Comparison of ENCODE assay signal across 21 cellular contexts in the genomic region with DNA sequence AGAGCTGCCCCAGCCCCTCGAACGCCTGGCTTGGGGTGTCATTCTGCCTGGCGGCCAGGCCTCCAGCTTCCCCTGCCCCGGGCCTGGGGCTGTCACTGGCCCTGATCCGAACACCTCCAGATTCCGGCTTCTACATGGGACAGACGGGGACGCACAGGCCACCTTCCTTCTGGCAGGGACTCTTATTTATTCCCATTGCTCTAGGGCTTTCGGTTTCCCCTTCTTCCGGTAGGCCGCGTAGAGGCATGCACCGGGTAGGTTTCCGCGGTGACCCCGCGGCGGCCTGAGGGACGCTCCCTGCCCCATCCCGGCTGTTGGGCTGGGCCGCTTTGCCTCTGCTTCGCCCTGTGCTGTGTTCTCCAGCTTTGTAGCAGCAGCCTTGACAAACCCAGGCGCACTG. TPM values are rescaled to one million over a fixed set of nuclear protein-coding genes. Genes with fewer than 3 reads are reported as not detected.
DNase-seq lines count a peak whose midpoint lies in the region; ATAC-seq, FAIRE-seq and TF ChIP-seq lines count a peak whose summit lies in the region.
"Had no signal": no experiment of that assay in that cellular context is flagged by ENCODE, and none has a peak within 500 bp of the region (broad histone marks: within the 10 kb centered on the region; RNA-seq: fewer than 3 reads in every experiment).

No MANE protein-coding gene starts in this region.

- H3K4me1 Mint-ChIP-seq in MCF 10A (ENCODE audit: insufficient read depth, unreplicated experiment) (no peaks in the 10 kb centered on the region), brain (peaks cover 3% of the 10 kb centered on the region)

- no peaks in the 10 kb centered on the region for H3K4me1 ChIP-seq in breast epithelium
- H3K4me1 ChIP-seq in endothelial cell of umbilical vein (ENCODE audit: control insufficient read depth, extremely low read depth, insufficient read depth, low read length): no peaks in the 10 kb centered on the region
- H3K4me1 ChIP-seq in smooth muscle cell (ENCODE audit: low read depth): no peaks in the 10 kb centered on the region

- H4K20me1 ChIP-seq in endothelial cell of umbilical vein (replicated peaks; ENCODE audit: control insufficient read depth, extremely low read depth, insufficient read depth, low read length) (no peaks in the 10 kb centered on the region), smooth muscle cell (ENCODE audit: low read depth) (peaks cover 32% of the 10 kb centered on the region)

- H3K9me1 ChIP-seq in endothelial cell of umbilical vein (replicated peaks; ENCODE audit: control insufficient read depth, extremely low read depth, insufficient read depth, low read length): no peaks in the 10 kb centered on the region

- WGBS in smooth muscle cell (ENCODE audit: low lambda C conversion rate): 98% methylated on average over 23 of the region's 23 CpGs

- dilution Hi-C loops in endothelial cell of umbilical vein (cut with MboI; ENCODE audit: extremely low pct_ligation_motif_present, low sequenced_read_pairs): no loop called here

- H3K9me3 Mint-ChIP-seq in MCF 10A (ENCODE audit: unreplicated experiment): no peaks in the 10 kb centered on the region
- H3K9me3 Mint-ChIP-seq in brain: peaks cover 0 to 2% (median 0%) of the 10 kb centered on the region in 5 experiments
- H3K9me3 Mint-ChIP-seq: CD4-positive, alpha-beta memory T cell; T-cell had no signal

- H3K79me2 ChIP-seq in endothelial cell of umbilical vein (ENCODE audit: control insufficient read depth, insufficient read depth, low read length) (no peaks in the 10 kb centered on the region), smooth muscle cell (ENCODE audit: low read depth) (no peaks in the 10 kb centered on the region)

- H3K9ac ChIP-seq in endothelial cell of umbilical vein (replicated peaks; ENCODE audit: extremely low read depth, insufficient read depth, low read length) (no peak overlapping the region), smooth muscle cell (ENCODE audit: low read depth) (no peak overlapping the region)
- H3K9ac ChIP-seq: SK-N-SH had no signal

- H3K4me2 ChIP-seq in endothelial cell of umbilical vein (ENCODE audit: insufficient read depth, low read length) (no peak overlapping the region), smooth muscle cell (no peak overlapping the region)
- H3K4me2 ChIP-seq: PC-9, SK-N-SH had no signal

- TF ChIP-seq POLR2A in breast epithelium (IDR thresholded peaks at IDR 0.05) (no peak), endothelial cell of umbilical vein (IDR thresholded peaks at IDR 0.05; ENCODE audit: low read depth, low read length) (no peak)

- intact Hi-C loops in MCF 10A (cut with micrococcal nuclease) (no loop called here), breast epithelium (cut with DNase I; ENCODE audit: low total_unique reads) (loop anchor here (10.0 kb wide), 1 partner anchor 273 kb away; no protein-coding TSS in a partner anchor), endothelial cell of umbilical vein (cut with micrococcal nuclease) (loop anchor here (2.0 to 10.0 kb wide), 3 partner anchors 17 to 120 kb away; partner anchors contain the start of genes COPE and DDX49)

- H3K36me3 Mint-ChIP-seq in MCF 10A (ENCODE audit: insufficient read depth, unreplicated experiment): peaks cover 70% of the 10 kb centered on the region
- H3K36me3 Mint-ChIP-seq in brain: peaks cover 37% of the 10 kb centered on the region

- H3K27ac ChIP-seq in breast epithelium: no peak overlapping the region
- H3K27ac ChIP-seq in endothelial cell of umbilical vein (ENCODE audit: insufficient read depth, low read depth, low read length): no peak overlapping the region
- no peak overlapping the region for H3K27ac ChIP-seq in smooth muscle cell (ENCODE audit: low read depth)
- H3K27ac ChIP-seq: PC-9 had no signal

- H3K36me3 ChIP-seq in breast epithelium (peaks cover 14% of the 10 kb centered on the region), endothelial cell of umbilical vein (ENCODE audit: control insufficient read depth in 2 of 2, extremely low read depth in 1 of 2, insufficient read depth in 2 of 2, low read length in 2 of 2) (peaks cover 15 to 31% of the 10 kb centered on the region in 2 experiments), smooth muscle cell (ENCODE audit: low read depth) (no peaks in the 10 kb centered on the region)

- H2AFZ ChIP-seq in endothelial cell of umbilical vein (ENCODE audit: low read depth, low read length): no peak overlapping the region
- H2AFZ ChIP-seq in smooth muscle cell (ENCODE audit: low read depth): no peak overlapping the region
- H2AFZ ChIP-seq: PC-9 had no signal

- TF ChIP-seq CTCF in MCF 10A (IDR thresholded peaks at IDR 0.05; ENCODE audit: unreplicated experiment): no peak
- no peak for TF ChIP-seq CTCF in breast epithelium (IDR thresholded peaks at IDR 0.05)
- no peak for TF ChIP-seq CTCF in brain (conservative IDR thresholded peaks at IDR 0.05)
- no peak for TF ChIP-seq CTCF in endothelial cell of umbilical vein (IDR thresholded peaks at IDR 0.05; ENCODE audit: extremely low read depth in 1 of 2, insufficient read depth in 1 of 2, low read depth in 1 of 2, low read length in 2 of 2)
- no peak for TF ChIP-seq CTCF in smooth muscle cell (IDR thresholded peaks at IDR 0.05; ENCODE audit: borderline replicate concordance, insufficient read depth, poor library complexity, severe bottlenecking)

- H3K27ac Mint-ChIP-seq in MCF 10A (ENCODE audit: low read depth, unreplicated experiment): no peak overlapping the region
- H3K27ac Mint-ChIP-seq in brain: peak overlapping the region in 3 of 5 experiments; percentile 35 to 79 (median 38)
- H3K27ac Mint-ChIP-seq: T-cell had no signal

- H3K4me3 ChIP-seq in breast epithelium (no peak overlapping the region), endothelial cell of umbilical vein (replicated peaks in 1 of 3; ENCODE audit: insufficient read depth in 1 of 3, low read depth in 1 of 3, low read length in 3 of 3) (no peak overlapping the region), smooth muscle cell (no peak overlapping the region)
- H3K4me3 ChIP-seq: PC-9 had no signal

- H3F3A ChIP-seq in smooth muscle cell (ENCODE audit: low read depth): peaks cover 6% of the 10 kb centered on the region

- H3K9me3 ChIP-seq in breast epithelium: no peaks in the 10 kb centered on the region
- H3K9me3 ChIP-seq in endothelial cell of umbilical vein (replicated peaks; ENCODE audit: control insufficient read depth, insufficient read depth, low read length): no peaks in the 10 kb centered on the region
- no peaks in the 10 kb centered on the region for H3K9me3 ChIP-seq in smooth muscle cell (replicated peaks; ENCODE audit: low read depth)
- H3K9me3 ChIP-seq: SK-N-SH had no signal

- POLR2A ChIA-PET in MCF 10A (lab: Yijun Ruan, JAX): interaction anchor here (0.8 kb wide), 1 partner anchor 119 kb away, joined by 4 read pairs; no protein-coding TSS in a partner anchor
- POLR2A ChIA-PET in endothelial cell of umbilical vein (lab: Charles Lee): no interaction called here

- BruUV-seq in MCF 10A (replicated peaks; lab: Mats Ljungman, UMichigan) (TSS peak; percentile 51), endothelial cell of umbilical vein (replicated peaks; lab: Mats Ljungman, UMichigan) (TSS peak; percentile 58)

- H3K4me3 Mint-ChIP-seq in MCF 10A (ENCODE audit: unreplicated experiment) (no peak overlapping the region), brain (no peak overlapping the region)
- H3K4me3 Mint-ChIP-seq: CD4-positive, alpha-beta memory T cell; T-cell had no signal

- CTCF ChIA-PET in MCF 10A (lab: Yijun Ruan, JAX): interaction anchor here (0.7 to 2.9 kb wide), 13 partner anchors 9 to 419 kb away, joined by 3 to 22 read pairs (median 11); no protein-coding TSS in a partner anchor
- CTCF ChIA-PET in endothelial cell of umbilical vein (lab: Charles Lee): interaction anchor here (0.7 to 4.9 kb wide), 7 partner anchors 9 to 398 kb away, joined by 3 to 32 read pairs (median 4); no protein-coding TSS in a partner anchor

- DNase-seq in MCF 10A (ENCODE audit: unreplicated experiment) (no peak), breast epithelium (ENCODE audit: low spot score in 2 of 2) (no peak), endothelial cell of umbilical vein (ENCODE audit: low read depth, low spot score) (no peak), smooth muscle cell (lab: John Stamatoyannopoulos, UW; ENCODE audit: unreplicated experiment) (no peak), NCI-H345 (lab: John Stamatoyannopoulos, UW) (no peak), RPMI8226 (no peak)
- DNase-seq: 8988T; CD4-positive, alpha-beta memory T cell; DMS79; NCI-H1930; NCI-H446 treated with DMSO at 0.1 percent for 48 hours; NK-92 treated with Interleukin-12 subunit alpha and Interleukin-12 subunit beta, amount 100 ng/mL, for 24 hours; PC-9; SK-N-SH; T-cell had no signal

- FAIRE-seq in endothelial cell of umbilical vein (lab: Jason Lieb, UNC): no peak
- FAIRE-seq: G401.6, GM12891, H54 had no signal

- H3K27me3 Mint-ChIP-seq in MCF 10A (ENCODE audit: insufficient read depth, unreplicated experiment): no peaks in the 10 kb centered on the region
- no peaks in the 10 kb centered on the region for H3K27me3 Mint-ChIP-seq in brain

- no peaks in the 10 kb centered on the region for H3K27me3 ChIP-seq in breast epithelium
- peaks cover 5 to 11% of the 10 kb centered on the region in 2 experiments for H3K27me3 ChIP-seq in endothelial cell of umbilical vein (ENCODE audit: control insufficient read depth in 2 of 2, insufficient read depth in 2 of 2, low read length in 2 of 2)
- H3K27me3 ChIP-seq in smooth muscle cell (ENCODE audit: low read depth): no peaks in the 10 kb centered on the region

- ATAC-seq in HG03097 (IDR thresholded peaks at IDR 0.05; ENCODE audit: low FRiP score, unreplicated experiment): no peak
- ATAC-seq: Right ventricle myocardium inferior, T-cell had no signal

RNA-seq across cellular contexts. Expression of gene CERS1, which starts 28.2 kb away (rescaled TPM):
- total RNA-seq in MCF 10A (2022) (not detected in 2 replicates), breast epithelium (under 1 TPM in 2 of 3 donors, not detected in 1; 0.29 to 0.66 TPM), endothelial cell of umbilical vein (3.0 and 4.0 TPM in 2 replicates), smooth muscle cell (0.81 and 2.4 TPM in 2 replicates)
- polyA plus RNA-seq in brain (ENCODE audit: insufficient read depth, low read depth, low replicate concordance) (104 TPM), endothelial cell of umbilical vein (8.5 and 11.0 TPM in 2 replicates), smooth muscle cell (4.2 TPM in 2 replicates)
- polyA plus RNA-seq in endothelial cell of umbilical vein (2011; cell fraction: cytosol; rRNA removed): 4.3 and 5.6 TPM in 2 replicates
- polyA plus RNA-seq in endothelial cell of umbilical vein (2011; cell fraction: nucleus; rRNA removed): 2.4 and 4.3 TPM in 2 replicates
- polyA plus RNA-seq in endothelial cell of umbilical vein (2012): 3.3 and 8.7 TPM in 2 replicates
- 3.6 and 5.2 TPM in 2 replicates for polyA minus RNA-seq in endothelial cell of umbilical vein
- 5.6 TPM for polyA minus RNA-seq in endothelial cell of umbilical vein (2011; cell fraction: cytosol; rRNA and poly(A)+ RNA removed)
- polyA minus RNA-seq in endothelial cell of umbilical vein (2011; cell fraction: nucleus; rRNA and poly(A)+ RNA removed): 0.67 and 1.3 TPM in 2 replicates
- total RNA-seq: CD4-positive, alpha-beta memory T cell had no signal
- polyA plus RNA-seq: CD4-positive, alpha-beta memory T cell had no signal

RNA-seq across cellular contexts. Expression of gene UPF1, which starts 36.0 kb away (rescaled TPM):
- total RNA-seq in MCF 10A (2022) (79.8 and 85.0 TPM in 2 replicates), breast epithelium (10 to 100 TPM; 59.8 to 83.6 (median 75.2) TPM), endothelial cell of umbilical vein (68.2 and 69.1 TPM in 2 replicates), smooth muscle cell (16.2 and 37.8 TPM in 2 replicates)
- polyA plus RNA-seq in brain (ENCODE audit: insufficient read depth, low read depth, low replicate concordance) (57.2 TPM), endothelial cell of umbilical vein (50.2 and 65.9 TPM in 2 replicates), smooth muscle cell (25.4 and 30.3 TPM in 2 replicates)
- polyA plus RNA-seq in endothelial cell of umbilical vein (2011; cell fraction: cytosol; rRNA removed): 26.3 and 28.3 TPM in 2 replicates
- 99.6 and 107 TPM in 2 replicates for polyA plus RNA-seq in endothelial cell of umbilical vein (2011; cell fraction: nucleus; rRNA removed)
- polyA plus RNA-seq in endothelial cell of umbilical vein (2012): 33.8 and 44.1 TPM in 2 replicates
- polyA minus RNA-seq in endothelial cell of umbilical vein: 71.1 and 74.9 TPM in 2 replicates
- polyA minus RNA-seq in endothelial cell of umbilical vein (2011; cell fraction: cytosol; rRNA and poly(A)+ RNA removed): 34.7 TPM
- polyA minus RNA-seq in endothelial cell of umbilical vein (2011; cell fraction: nucleus; rRNA and poly(A)+ RNA removed): 55.0 and 61.6 TPM in 2 replicates

RNA-seq across cellular contexts. Expression of gene COPE, which starts 51.4 kb away (rescaled TPM):
- total RNA-seq in MCF 10A (2022) (310 and 456 TPM in 2 replicates), breast epithelium (100 to 1,000 TPM; 144 to 204 (median 190) TPM), endothelial cell of umbilical vein (239 and 252 TPM in 2 replicates), smooth muscle cell (187 and 236 TPM in 2 replicates)
- polyA plus RNA-seq in brain (ENCODE audit: insufficient read depth, low read depth, low replicate concordance) (291 TPM), endothelial cell of umbilical vein (407 and 557 TPM in 2 replicates), smooth muscle cell (452 and 497 TPM in 2 replicates)
- 209 and 297 TPM in 2 replicates for polyA plus RNA-seq in endothelial cell of umbilical vein (2011; cell fraction: cytosol; rRNA removed)
- 158 and 185 TPM in 2 replicates for polyA plus RNA-seq in endothelial cell of umbilical vein (2011; cell fraction: nucleus; rRNA removed)
- polyA plus RNA-seq in endothelial cell of umbilical vein (2012): 171 and 230 TPM in 2 replicates
- polyA minus RNA-seq in endothelial cell of umbilical vein: 136 and 146 TPM in 2 replicates
- polyA minus RNA-seq in endothelial cell of umbilical vein (2011; cell fraction: cytosol; rRNA and poly(A)+ RNA removed): 121 TPM
- 53.9 and 83.6 TPM in 2 replicates for polyA minus RNA-seq in endothelial cell of umbilical vein (2011; cell fraction: nucleus; rRNA and poly(A)+ RNA removed)

RNA-seq across cellular contexts. Expression of gene DDX49, which starts 51.8 kb away (rescaled TPM):
- total RNA-seq in MCF 10A (2022): 87.7 and 98.8 TPM in 2 replicates
- total RNA-seq in breast epithelium: 10 to 100 TPM; 34.1 to 44.9 (median 40.2) TPM
- 76.8 TPM for polyA plus RNA-seq in brain (ENCODE audit: insufficient read depth, low read depth, low replicate concordance)
- 47.7 and 51.9 TPM in 2 replicates for total RNA-seq in endothelial cell of umbilical vein
- polyA plus RNA-seq in endothelial cell of umbilical vein: 60.1 and 61.8 TPM in 2 replicates
- 39.0 and 47.3 TPM in 2 replicates for polyA plus RNA-seq in endothelial cell of umbilical vein (2011; cell fraction: cytosol; rRNA removed)
- polyA plus RNA-seq in endothelial cell of umbilical vein (2011; cell fraction: nucleus; rRNA removed): 46.8 and 57.5 TPM in 2 replicates
- polyA plus RNA-seq in endothelial cell of umbilical vein (2012): 34.2 and 35.0 TPM in 2 replicates
- 52.3 and 54.3 TPM in 2 replicates for polyA minus RNA-seq in endothelial cell of umbilical vein
- polyA minus RNA-seq in endothelial cell of umbilical vein (2011; cell fraction: cytosol; rRNA and poly(A)+ RNA removed): 64.2 TPM
- polyA minus RNA-seq in endothelial cell of umbilical vein (2011; cell fraction: nucleus; rRNA and poly(A)+ RNA removed): 20.1 and 21.3 TPM in 2 replicates
- total RNA-seq in smooth muscle cell: 36.1 and 55.3 TPM in 2 replicates
- polyA plus RNA-seq in smooth muscle cell: 39.6 and 57.9 TPM in 2 replicates
